Comparison of ENCODE assay signal across 22 cellular contexts in the genomic region with DNA sequence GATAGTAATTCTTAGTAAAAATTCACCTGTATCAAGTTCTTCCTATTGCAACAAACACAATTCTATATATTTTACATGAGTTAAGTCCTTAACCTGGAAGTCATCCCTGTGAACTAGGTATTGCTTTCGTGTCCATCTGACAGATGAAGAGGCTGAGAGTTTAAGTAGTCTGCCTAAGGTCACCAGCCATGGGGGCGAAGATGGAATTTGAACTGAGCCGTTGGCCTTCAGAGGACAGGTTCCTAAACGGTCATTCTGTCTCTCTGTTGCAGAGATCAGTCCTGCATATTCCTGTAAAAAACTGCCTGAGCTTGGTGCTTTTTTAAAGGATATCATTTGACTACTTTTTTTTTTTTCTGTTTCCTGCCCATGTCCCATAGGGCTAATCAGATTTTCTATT.
"Had no signal": no experiment of that assay in that cellular context is flagged by ENCODE, and none has a peak within 500 bp of the region (broad histone marks: within the 10 kb centered on the region; RNA-seq: fewer than 3 reads in every experiment).

No MANE protein-coding gene starts in this region.

- ATAC-seq: activated CD8-positive, alpha-beta T cell treated with anti-CD3 and anti-CD28 coated beads, Interleukin-2, amount 10 ng/mL, durations not matched to agents 7 days and 5 days; activated naive CD4-positive, alpha-beta T cell treated with anti-CD3 and anti-CD28 coated beads, Interleukin-2, amount 50 U/mL, for 72 hours; activated T-helper 17 cell treated with anti-CD3 and anti-CD28 coated beads, Interleukin-2, amount 50 U/mL, for 72 hours; sciatic nerve; T-cell; upper lobe of right lung had no signal

- H3K27ac Mint-ChIP-seq: activated CD8-positive, alpha-beta T cell treated with anti-CD3 and anti-CD28 coated beads, Interleukin-2, amount 10 ng/mL, durations not matched to agents 7 days and 5 days; activated naive CD4-positive, alpha-beta T cell treated with anti-CD3 and anti-CD28 coated beads, Interleukin-2, amount 50 U/mL, for 72 hours; activated T-cell treated with anti-CD3 and anti-CD28 coated beads, Interleukin-2, amount 50 U/mL, for 24 hours; activated T-helper 17 cell treated with anti-CD3 and anti-CD28 coated beads, Interleukin-2, amount 50 U/mL, for 72 hours had no signal

- H3K79me2 ChIP-seq: parathyroid adenoma had no signal

- H3K9me3 Mint-ChIP-seq: activated naive CD4-positive, alpha-beta T cell treated with anti-CD3 and anti-CD28 coated beads, Interleukin-2, amount 50 U/mL, for 72 hours; activated T-cell treated with anti-CD3 and anti-CD28 coated beads, Interleukin-2, amount 50 U/mL, for 24 hours; activated T-helper 17 cell treated with anti-CD3 and anti-CD28 coated beads, Interleukin-2, amount 50 U/mL, for 72 hours; endodermal cell; T-cell had no signal

- H2AFZ ChIP-seq: parathyroid adenoma had no signal

- H3K36me3 ChIP-seq: adrenal gland, breast epithelium, esophagus squamous epithelium, neutrophil, upper lobe of right lung, WERI-Rb-1 had no signal

- H3K9ac ChIP-seq: parathyroid adenoma had no signal

- DNase-seq: activated CD4-positive, alpha-beta T cell treated with anti-CD3 and anti-CD28 coated beads, Interleukin-2, amount 50 U/mL, for 1 hour; activated CD4-positive, CD25-positive, alpha-beta regulatory T cell treated with anti-CD3 and anti-CD28 coated beads, Interleukin-2, amount 50 U/mL, for 72 hours; activated CD8-positive, alpha-beta T cell treated with anti-CD3 and anti-CD28 coated beads, Interleukin-2, amount 10 ng/mL, durations not matched to agents 7 days and 5 days; esophagus squamous epithelium; mammary epithelial cell; stimulated activated CD4-positive, alpha-beta T cell treated with anti-CD3 and anti-CD28 coated beads, Interleukin-2, amount 100 ng/mL, for 48 hours; stimulated activated naive CD4-positive, alpha-beta T cell; upper lobe of right lung; WERI-Rb-1 had no signal

- H3K4me3 ChIP-seq: adrenal gland, breast epithelium, coronary artery, esophagus squamous epithelium, testis, upper lobe of right lung had no signal

- H3K4me3 Mint-ChIP-seq: activated CD8-positive, alpha-beta T cell treated with anti-CD3 and anti-CD28 coated beads, Interleukin-2, amount 10 ng/mL, durations not matched to agents 7 days and 5 days; activated T-cell treated with anti-CD3 and anti-CD28 coated beads, Interleukin-2, amount 50 U/mL, for 24 hours; activated T-helper 17 cell treated with anti-CD3 and anti-CD28 coated beads, Interleukin-2, amount 50 U/mL, for 72 hours; endodermal cell; nephron; T-cell had no signal

- H3K36me3 Mint-ChIP-seq: activated naive CD4-positive, alpha-beta T cell treated with anti-CD3 and anti-CD28 coated beads, Interleukin-2, amount 50 U/mL, for 72 hours had no signal

- H3K27me3 Mint-ChIP-seq: activated T-cell treated with anti-CD3 and anti-CD28 coated beads, Interleukin-2, amount 50 U/mL, for 24 hours; activated T-helper 17 cell treated with anti-CD3 and anti-CD28 coated beads, Interleukin-2, amount 50 U/mL, for 72 hours; T-cell had no signal

- H3K27me3 ChIP-seq: adrenal gland, breast epithelium, esophagus squamous epithelium, testis, upper lobe of right lung had no signal

- H3K9me3 ChIP-seq: adrenal gland, breast epithelium, esophagus squamous epithelium, neutrophil, testis, upper lobe of right lung had no signal

- H3K27ac ChIP-seq: neutrophil, parathyroid adenoma, testis, upper lobe of right lung, WERI-Rb-1 had no signal
